13 cellular contexts compared by ENCODE assay signal in the genomic region with DNA sequence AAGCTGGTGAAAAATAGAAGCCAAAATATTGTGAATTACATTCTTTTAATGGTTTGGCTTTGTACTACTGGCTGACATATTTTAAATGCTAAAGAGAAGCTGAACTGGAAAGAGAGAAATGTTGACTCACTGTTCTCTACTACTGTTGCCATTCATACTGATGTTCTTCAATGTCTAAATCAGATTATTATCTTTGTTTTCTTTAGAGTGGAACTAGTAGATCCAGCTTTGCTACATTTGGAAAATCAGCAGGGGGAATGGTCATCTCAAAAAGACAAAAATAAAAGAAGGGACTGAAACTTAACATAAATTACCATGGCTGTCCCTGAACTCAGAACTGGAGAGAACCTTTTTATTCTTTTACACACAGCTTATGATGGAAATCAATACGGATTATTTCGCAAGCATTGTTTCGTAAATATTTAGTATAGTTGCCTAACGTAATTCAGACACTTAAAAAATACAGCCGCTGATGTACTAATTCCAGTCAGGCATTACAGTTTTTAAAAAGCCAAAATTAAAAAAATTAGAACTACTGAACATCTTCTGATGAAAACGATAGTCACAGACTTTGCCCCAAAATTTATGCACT.
"Had no signal": no experiment of that assay in that cellular context is flagged by ENCODE, and none has a peak within 500 bp of the region (broad histone marks: within the 10 kb centered on the region; RNA-seq: fewer than 3 reads in every experiment).

No MANE protein-coding gene starts in this region.

- DNase-seq: activated CD4-positive, alpha-beta memory T cell treated with anti-CD3 and anti-CD28 coated beads, Interleukin-2, amount 10 ng/mL, durations not matched to agents 7 days and 5 days; activated naive CD4-positive, alpha-beta T cell treated with anti-CD3 and anti-CD28 coated beads, Interleukin-2, amount 10 ng/mL, durations not matched to agents 7 days and 5 days; activated T-cell treated with anti-CD3 and anti-CD28 coated beads, Interleukin-2, amount 50 U/mL, for 24 hours; dermis blood vessel endothelial cell; foreskin melanocyte; heart right ventricle; mucosa of descending colon; naive thymus-derived CD4-positive, alpha-beta T cell; stimulated activated CD4-positive, alpha-beta T cell treated with anti-CD3 and anti-CD28 coated beads, Interleukin-2, amount 100 ng/mL, for 48 hours; stimulated activated naive B cell treated with anti-CD40 and anti-IgM and Interleukin-4, amounts not matched to agents 10 μg/mL and 1 μg/mL and 100 μg/mL, for 72 hours had no signal

- H3K4me1 ChIP-seq: ascending aorta, heart right ventricle, tibial nerve had no signal

- ATAC-seq: heart right ventricle; mucosa of descending colon; naive thymus-derived CD4-positive, alpha-beta T cell; stimulated activated naive B cell treated with anti-CD40 and anti-IgM and Interleukin-4, amounts not matched to agents 10 μg/mL and 1 μg/mL and 100 μg/mL, for 72 hours had no signal

- H3K9me3 ChIP-seq: ascending aorta, heart right ventricle, mucosa of descending colon, tibial nerve had no signal

- H3K36me3 ChIP-seq: ascending aorta, heart right ventricle, tibial nerve had no signal

- H3K4me3 ChIP-seq: ascending aorta, heart right ventricle, mucosa of descending colon, tibial nerve had no signal

- H3K27me3 ChIP-seq: ascending aorta, tibial nerve had no signal

- H3K27ac ChIP-seq: ascending aorta, epithelial cell of prostate, heart right ventricle, tibial nerve had no signal
